In the genomic region with DNA sequence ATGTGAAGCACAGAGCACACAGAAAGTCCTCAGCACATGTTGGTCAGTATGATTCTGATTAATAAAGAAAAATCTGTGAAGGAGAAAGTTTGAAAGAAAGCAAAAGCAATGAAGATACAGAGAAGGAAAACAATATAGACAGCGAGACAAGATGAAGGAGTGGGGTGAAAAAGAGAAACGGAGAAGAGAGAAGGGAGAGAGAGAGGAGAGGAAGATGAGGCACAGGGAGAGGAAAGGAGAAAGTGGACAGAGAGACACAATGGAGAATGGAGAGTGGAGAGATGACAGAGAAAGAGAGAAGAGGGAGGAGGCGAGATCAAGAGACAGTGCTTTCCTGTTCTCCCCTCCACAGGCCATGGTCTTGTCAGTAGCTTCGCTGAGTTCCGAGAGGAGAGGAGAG, we compare ENCODE assay signal across 3 cellular contexts.
TF ChIP-seq lines count a peak whose summit lies in the region.

No MANE protein-coding gene starts in this region.

TF ChIP-seq in A549, 52 proteins besides CTCF, POLR2A, EP300 and RAD21:
- no peak for TF ChIP-seq FOSL2 (IDR thresholded peaks at IDR 0.05)
- TF ChIP-seq FOSL2 (CRISPR knock-in tag; IDR thresholded peaks at IDR 0.05): no peak
- TF ChIP-seq, protein P1, sequence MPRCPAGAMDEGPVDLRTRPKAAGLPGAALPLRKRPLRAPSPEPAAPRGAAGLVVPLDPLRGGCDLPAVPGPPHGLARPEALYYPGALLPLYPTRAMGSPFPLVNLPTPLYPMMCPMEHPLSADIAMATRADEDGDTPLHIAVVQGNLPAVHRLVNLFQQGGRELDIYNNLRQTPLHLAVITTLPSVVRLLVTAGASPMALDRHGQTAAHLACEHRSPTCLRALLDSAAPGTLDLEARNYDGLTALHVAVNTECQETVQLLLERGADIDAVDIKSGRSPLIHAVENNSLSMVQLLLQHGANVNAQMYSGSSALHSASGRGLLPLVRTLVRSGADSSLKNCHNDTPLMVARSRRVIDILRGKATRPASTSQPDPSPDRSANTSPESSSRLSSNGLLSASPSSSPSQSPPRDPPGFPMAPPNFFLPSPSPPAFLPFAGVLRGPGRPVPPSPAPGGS (IDR thresholded peaks at IDR 0.05): no peak
- no peak for TF ChIP-seq HMGXB4 (CRISPR knock-in tag; IDR thresholded peaks at IDR 0.05; ENCODE audit: borderline replicate concordance)
- TF ChIP-seq HOXB13 (CRISPR knock-in tag; IDR thresholded peaks at IDR 0.05; ENCODE audit: low read depth): no peak
- TF ChIP-seq SREBF2 (IDR thresholded peaks at IDR 0.05): no peak
- no peak for TF ChIP-seq ESRRA (IDR thresholded peaks at IDR 0.05; ENCODE audit: borderline replicate concordance, low read length)
- no peak for TF ChIP-seq BHLHE40 (IDR thresholded peaks at IDR 0.05; ENCODE audit: low read depth, low read length)
- no peak for TF ChIP-seq REST (IDR thresholded peaks at IDR 0.05)

TF ChIP-seq in HEK293, 187 proteins besides CTCF, POLR2A, EP300 and RAD21:
- no peak for TF ChIP-seq MEIS1 (CRISPR knock-in tag; IDR thresholded peaks at IDR 0.05; ENCODE audit: borderline replicate concordance)
- peak; percentile 41; the same call in 1 of the 2 replicates for TF ChIP-seq ZNF366 (tag by site-specific recombination; conservative IDR thresholded peaks at IDR 0.05)
- TF ChIP-seq PRDM1 (tag by site-specific recombination; IDR thresholded peaks at IDR 0.05): peak; percentile 99
- TF ChIP-seq, protein P2, sequence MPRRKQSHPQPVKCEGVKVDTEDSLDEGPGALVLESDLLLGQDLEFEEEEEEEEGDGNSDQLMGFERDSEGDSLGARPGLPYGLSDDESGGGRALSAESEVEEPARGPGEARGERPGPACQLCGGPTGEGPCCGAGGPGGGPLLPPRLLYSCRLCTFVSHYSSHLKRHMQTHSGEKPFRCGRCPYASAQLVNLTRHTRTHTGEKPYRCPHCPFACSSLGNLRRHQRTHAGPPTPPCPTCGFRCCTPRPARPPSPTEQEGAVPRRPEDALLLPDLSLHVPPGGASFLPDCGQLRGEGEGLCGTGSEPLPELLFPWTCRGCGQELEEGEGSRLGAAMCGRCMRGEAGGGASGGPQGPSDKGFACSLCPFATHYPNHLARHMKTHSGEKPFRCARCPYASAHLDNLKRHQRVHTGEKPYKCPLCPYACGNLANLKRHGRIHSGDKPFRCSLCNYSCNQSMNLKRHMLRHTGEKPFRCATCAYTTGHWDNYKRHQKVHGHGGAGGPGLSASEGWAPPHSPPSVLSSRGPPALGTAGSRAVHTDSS (tag by site-specific recombination; IDR thresholded peaks at IDR 0.05): no peak
- no peak for TF ChIP-seq ZNF623 (tag by site-specific recombination; IDR thresholded peaks at IDR 0.05)
- no peak for TF ChIP-seq ZNF132 (tag by site-specific recombination; IDR thresholded peaks at IDR 0.05; ENCODE audit: borderline replicate concordance)
- TF ChIP-seq ZNF391 (tag by site-specific recombination; IDR thresholded peaks at IDR 0.05; ENCODE audit: borderline replicate concordance, low read depth): no peak

TF ChIP-seq in WTC11, 78 proteins besides CTCF, POLR2A, EP300 and RAD21:
- TF ChIP-seq ZNF317 (CRISPR knock-in tag; IDR thresholded peaks at IDR 0.05; ENCODE audit: borderline replicate concordance, low read depth): no peak
- TF ChIP-seq NFATC4 (CRISPR knock-in tag; IDR thresholded peaks at IDR 0.05): no peak
- no peak for TF ChIP-seq PRRX2 (CRISPR knock-in tag; IDR thresholded peaks at IDR 0.05)
- TF ChIP-seq ELF4 (CRISPR knock-in tag; IDR thresholded peaks at IDR 0.05; ENCODE audit: low read depth): no peak
- TF ChIP-seq KAT7 (CRISPR knock-in tag; IDR thresholded peaks at IDR 0.05; ENCODE audit: borderline replicate concordance): no peak
- TF ChIP-seq, protein P3, sequence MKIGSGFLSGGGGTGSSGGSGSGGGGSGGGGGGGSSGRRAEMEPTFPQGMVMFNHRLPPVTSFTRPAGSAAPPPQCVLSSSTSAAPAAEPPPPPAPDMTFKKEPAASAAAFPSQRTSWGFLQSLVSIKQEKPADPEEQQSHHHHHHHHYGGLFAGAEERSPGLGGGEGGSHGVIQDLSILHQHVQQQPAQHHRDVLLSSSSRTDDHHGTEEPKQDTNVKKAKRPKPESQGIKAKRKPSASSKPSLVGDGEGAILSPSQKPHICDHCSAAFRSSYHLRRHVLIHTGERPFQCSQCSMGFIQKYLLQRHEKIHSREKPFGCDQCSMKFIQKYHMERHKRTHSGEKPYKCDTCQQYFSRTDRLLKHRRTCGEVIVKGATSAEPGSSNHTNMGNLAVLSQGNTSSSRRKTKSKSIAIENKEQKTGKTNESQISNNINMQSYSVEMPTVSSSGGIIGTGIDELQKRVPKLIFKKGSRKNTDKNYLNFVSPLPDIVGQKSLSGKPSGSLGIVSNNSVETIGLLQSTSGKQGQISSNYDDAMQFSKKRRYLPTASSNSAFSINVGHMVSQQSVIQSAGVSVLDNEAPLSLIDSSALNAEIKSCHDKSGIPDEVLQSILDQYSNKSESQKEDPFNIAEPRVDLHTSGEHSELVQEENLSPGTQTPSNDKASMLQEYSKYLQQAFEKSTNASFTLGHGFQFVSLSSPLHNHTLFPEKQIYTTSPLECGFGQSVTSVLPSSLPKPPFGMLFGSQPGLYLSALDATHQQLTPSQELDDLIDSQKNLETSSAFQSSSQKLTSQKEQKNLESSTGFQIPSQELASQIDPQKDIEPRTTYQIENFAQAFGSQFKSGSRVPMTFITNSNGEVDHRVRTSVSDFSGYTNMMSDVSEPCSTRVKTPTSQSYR (CRISPR knock-in tag; IDR thresholded peaks at IDR 0.05): no peak
- TF ChIP-seq ZNF423 (CRISPR knock-in tag; IDR thresholded peaks at IDR 0.05): no peak
- no peak for TF ChIP-seq ZNF671 (CRISPR knock-in tag; IDR thresholded peaks at IDR 0.05)
- TF ChIP-seq SMAD4 (CRISPR knock-in tag; IDR thresholded peaks at IDR 0.05): no peak
- no peak for TF ChIP-seq SOX15 (CRISPR knock-in tag; IDR thresholded peaks at IDR 0.05)
- TF ChIP-seq TEAD1 (CRISPR knock-in tag; IDR thresholded peaks at IDR 0.05): no peak
- no peak for TF ChIP-seq ARID4B (CRISPR knock-in tag; IDR thresholded peaks at IDR 0.05; ENCODE audit: borderline replicate concordance)
- no peak for TF ChIP-seq GTF2I (CRISPR knock-in tag; conservative IDR thresholded peaks at IDR 0.05)
- TF ChIP-seq, protein P4, sequence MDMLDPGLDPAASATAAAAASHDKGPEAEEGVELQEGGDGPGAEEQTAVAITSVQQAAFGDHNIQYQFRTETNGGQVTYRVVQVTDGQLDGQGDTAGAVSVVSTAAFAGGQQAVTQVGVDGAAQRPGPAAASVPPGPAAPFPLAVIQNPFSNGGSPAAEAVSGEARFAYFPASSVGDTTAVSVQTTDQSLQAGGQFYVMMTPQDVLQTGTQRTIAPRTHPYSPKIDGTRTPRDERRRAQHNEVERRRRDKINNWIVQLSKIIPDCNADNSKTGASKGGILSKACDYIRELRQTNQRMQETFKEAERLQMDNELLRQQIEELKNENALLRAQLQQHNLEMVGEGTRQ (CRISPR knock-in tag; IDR thresholded peaks at IDR 0.05): no peak
- no peak for TF ChIP-seq CREM (CRISPR knock-in tag; IDR thresholded peaks at IDR 0.05)
- TF ChIP-seq NR1H2 (CRISPR knock-in tag; IDR thresholded peaks at IDR 0.05): no peak
- TF ChIP-seq PRDM15 (CRISPR knock-in tag; IDR thresholded peaks at IDR 0.05): no peak
